In the genomic region with DNA sequence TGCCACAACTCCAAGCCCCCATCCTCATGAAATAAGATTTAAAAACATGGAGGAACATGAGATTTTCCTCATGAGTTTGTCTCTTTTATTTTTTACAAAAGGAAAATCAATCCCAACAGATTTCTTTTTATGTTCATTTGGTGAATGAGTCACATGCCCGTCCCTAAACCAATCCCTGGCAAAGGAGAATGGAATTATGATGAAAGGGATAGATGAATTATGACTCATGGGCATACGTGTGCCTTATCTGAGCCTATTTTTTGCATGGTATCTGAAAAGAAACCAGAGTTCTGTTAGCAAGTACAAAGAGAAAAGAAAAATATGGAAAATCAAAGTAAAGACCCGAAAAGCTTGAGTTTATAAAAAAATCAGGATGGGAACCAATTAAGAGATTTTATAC, we compare ENCODE assay signal across 20 cellular contexts.
"Had no signal": no experiment of that assay in that cellular context is flagged by ENCODE, and none has a peak within 500 bp of the region (broad histone marks: within the 10 kb centered on the region; RNA-seq: fewer than 3 reads in every experiment).

No MANE protein-coding gene starts in this region.

- H3K27me3 ChIP-seq: left lung, ovary, right lobe of liver, suprapubic skin had no signal

- H3K36me3 ChIP-seq: left lung, ovary, right lobe of liver, suprapubic skin had no signal

- H3K27ac Mint-ChIP-seq: activated CD8-positive, alpha-beta memory T cell treated with anti-CD3 and anti-CD28 coated beads, Interleukin-2, amount 10 ng/mL, durations not matched to agents 7 days and 5 days; activated naive CD4-positive, alpha-beta T cell treated with anti-CD3 and anti-CD28 coated beads for 36 hours; activated naive CD8-positive, alpha-beta T cell treated with anti-CD3 and anti-CD28 coated beads, Interleukin-2, amount 50 U/mL, for 24 hours; activated T-helper 2 cell treated with anti-CD3 and anti-CD28 coated beads, Interferon-gamma antibody, Interleukin-2, Interleukin-4, amounts not matched to agents 10 μg/mL and 5 μg/mL and 100 μg/mL, durations not matched to agents 14 hours and 24 hours and 36 hours; naive B cell; stimulated activated naive CD8-positive, alpha-beta T cell treated with anti-CD3 and anti-CD28 coated beads, Interleukin-15, Interleukin-2, amounts not matched to agents 100 ng/mL and 50 ng/mL, for 24 hours had no signal

- DNase-seq: activated CD4-positive, alpha-beta T cell treated with anti-CD3 and anti-CD28 coated beads, Interleukin-2, amount 50 U/mL, for 1 hour; activated CD4-positive, CD25-positive, alpha-beta regulatory T cell; activated CD8-positive, alpha-beta memory T cell treated with anti-CD3 and anti-CD28 coated beads, Interleukin-2, amount 10 ng/mL, durations not matched to agents 7 days and 5 days; activated naive CD4-positive, alpha-beta T cell treated with anti-CD3 and anti-CD28 coated beads for 36 hours; activated naive CD8-positive, alpha-beta T cell treated with anti-CD3 and anti-CD28 coated beads, Interleukin-2, amount 50 U/mL, for 24 hours; activated T-cell treated with anti-CD3 and anti-CD28 coated beads, Interleukin-2, amount 50 U/mL, for 1 hour; caudate nucleus; hypothalamus; kidney; left lung; naive B cell; ovary; right lobe of liver; stimulated activated CD4-positive, alpha-beta T cell treated with anti-CD3 and anti-CD28 coated beads, Interleukin-4, amount 100 ng/mL, for 4 hours; trophoblast cell had no signal

- H3K4me3 ChIP-seq: left lung, ovary, right lobe of liver, smooth muscle cell, suprapubic skin had no signal

- ATAC-seq: activated CD8-positive, alpha-beta memory T cell treated with anti-CD3 and anti-CD28 coated beads, Interleukin-2, amount 10 ng/mL, durations not matched to agents 7 days and 5 days; activated naive CD8-positive, alpha-beta T cell treated with anti-CD3 and anti-CD28 coated beads, Interleukin-2, amount 50 U/mL, for 24 hours; esophagus mucosa; left lung; right lobe of liver had no signal

- H3K9me3 ChIP-seq: left lung, ovary, right lobe of liver, suprapubic skin had no signal

- H3K4me2 ChIP-seq: smooth muscle cell had no signal

- H3K9me3 Mint-ChIP-seq: activated naive CD8-positive, alpha-beta T cell treated with anti-CD3 and anti-CD28 coated beads, Interleukin-2, amount 50 U/mL, for 24 hours; activated T-helper 2 cell treated with anti-CD3 and anti-CD28 coated beads, Interferon-gamma antibody, Interleukin-2, Interleukin-4, amounts not matched to agents 10 μg/mL and 5 μg/mL and 100 μg/mL, durations not matched to agents 14 hours and 24 hours and 36 hours had no signal

- H3K4me1 ChIP-seq: left lung, right lobe of liver, suprapubic skin had no signal

- H3K4me1 Mint-ChIP-seq: activated CD8-positive, alpha-beta memory T cell treated with anti-CD3 and anti-CD28 coated beads, Interleukin-2, amount 10 ng/mL, durations not matched to agents 7 days and 5 days; activated naive CD8-positive, alpha-beta T cell treated with anti-CD3 and anti-CD28 coated beads, Interleukin-2, amount 50 U/mL, for 24 hours; naive B cell had no signal

- H3K27ac ChIP-seq: left lung, ovary, right lobe of liver, suprapubic skin had no signal

- H3K4me3 Mint-ChIP-seq: activated CD8-positive, alpha-beta memory T cell treated with anti-CD3 and anti-CD28 coated beads, Interleukin-2, amount 10 ng/mL, durations not matched to agents 7 days and 5 days; activated naive CD4-positive, alpha-beta T cell treated with anti-CD3 and anti-CD28 coated beads for 36 hours; activated naive CD8-positive, alpha-beta T cell treated with anti-CD3 and anti-CD28 coated beads, Interleukin-2, amount 50 U/mL, for 24 hours; naive B cell; stimulated activated naive CD8-positive, alpha-beta T cell treated with anti-CD3 and anti-CD28 coated beads, Interleukin-15, Interleukin-2, amounts not matched to agents 100 ng/mL and 50 ng/mL, for 24 hours had no signal

- H3K36me3 Mint-ChIP-seq: activated CD8-positive, alpha-beta memory T cell treated with anti-CD3 and anti-CD28 coated beads, Interleukin-2, amount 10 ng/mL, durations not matched to agents 7 days and 5 days; naive B cell had no signal
